32 cellular contexts compared by ENCODE assay signal in the genomic region with DNA sequence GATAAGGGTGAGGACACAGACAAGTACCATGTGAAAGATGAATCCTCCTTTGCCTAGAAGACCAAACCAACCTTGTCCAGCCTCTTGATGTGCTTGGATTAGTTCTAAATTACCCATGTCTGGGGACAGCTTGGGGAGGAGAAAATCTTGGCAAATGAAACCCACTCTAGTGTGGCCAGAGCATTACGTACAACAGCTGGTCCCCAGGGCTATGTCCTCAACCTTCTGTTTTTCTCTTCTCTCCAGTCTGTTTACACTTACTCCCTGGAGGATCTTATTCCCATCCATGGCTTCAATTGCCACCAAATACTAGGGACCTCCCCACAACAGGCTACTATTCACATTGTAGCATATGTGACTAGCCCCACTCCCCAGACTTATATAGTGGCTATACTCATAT.
"Had no signal": no experiment of that assay in that cellular context is flagged by ENCODE, and none has a peak within 500 bp of the region (broad histone marks: within the 10 kb centered on the region; RNA-seq: fewer than 3 reads in every experiment).

No MANE protein-coding gene starts in this region.

- H3K9me3 Mint-ChIP-seq: activated B cell treated with CpG ODN at 0.5 μM for 24 hours; activated CD4-positive, alpha-beta memory T cell treated with anti-CD3 and anti-CD28 coated beads for 36 hours; activated naive CD4-positive, alpha-beta T cell treated with anti-CD3 and anti-CD28 coated beads for 36 hours; activated naive CD4-positive, alpha-beta T cell treated with anti-CD3 and anti-CD28 coated beads, Interleukin-2, amount 50 U/mL, for 72 hours; activated T-cell treated with anti-CD3 and anti-CD28 coated beads, Interleukin-2, amount 50 U/mL, for 4 hours; activated T-helper 1 cell treated with anti-CD3 and anti-CD28 coated beads, Interleukin-12 subunit alpha, Interleukin-12 subunit beta, Interleukin-2, Interleukin-4 antibody, amounts not matched to agents 30 ng/mL and 10 ng/mL and 1 ng/mL, durations not matched to agents 14 hours and 24 hours and 36 hours had no signal

- H3K9me3 ChIP-seq: MG63, Peyer's patch had no signal

- DNase-seq: activated B cell treated with CpG ODN at 0.5 μM for 24 hours; activated CD4-positive, alpha-beta memory T cell treated with anti-CD3 and anti-CD28 coated beads for 36 hours; activated CD4-positive, alpha-beta T cell treated with anti-CD3 and anti-CD28 coated beads for 4 hours; activated CD4-positive, alpha-beta T cell treated with anti-CD3 and anti-CD28 coated beads, Interleukin-2, amount 50 U/mL, for 1 hour; activated CD4-positive, CD25-positive, alpha-beta regulatory T cell treated with anti-CD3 and anti-CD28 coated beads, Interleukin-2, amount 50 U/mL, for 72 hours; activated CD8-positive, alpha-beta memory T cell treated with anti-CD3 and anti-CD28 coated beads, Interleukin-2, amount 50 U/mL, for 4 hours; activated gamma-delta T cell treated with Interleukin-2 at 50 U/mL for 16 hours; activated naive CD4-positive, alpha-beta T cell treated with anti-CD3 and anti-CD28 coated beads for 36 hours; activated T-cell treated with anti-CD3 and anti-CD28 coated beads for 4 hours; activated T-cell treated with anti-CD3 and anti-CD28 coated beads, Interleukin-2, amount 50 U/mL, for 4 hours; anterior cingulate cortex; brain microvascular endothelial cell; central memory CD4-positive, alpha-beta T cell; Kasumi-1; MG63; NCI-H1048; NCI-H146; NCI-H2029 treated with DMSO at 0.1 percent for 48 hours; NCI-H2107; NCI-H226; NCI-H446 treated with DMSO at 0.1 percent for 48 hours; PC-3; Peyer's patch; RPMI8226; SIG-M5; SW 1271; T-helper 1 cell; T-helper 2 cell; T-helper 9 cell had no signal

- H3K4me3 ChIP-seq: MG63, Peyer's patch had no signal

- H3K36me3 Mint-ChIP-seq: activated CD4-positive, alpha-beta memory T cell treated with anti-CD3 and anti-CD28 coated beads for 36 hours; activated naive CD4-positive, alpha-beta T cell treated with anti-CD3 and anti-CD28 coated beads, Interleukin-2, amount 50 U/mL, for 72 hours had no signal

- H3K27me3 ChIP-seq: brain microvascular endothelial cell, MG63, Peyer's patch had no signal

- H3K4me3 Mint-ChIP-seq: activated B cell treated with CpG ODN at 0.5 μM for 24 hours; activated CD4-positive, alpha-beta memory T cell treated with anti-CD3 and anti-CD28 coated beads for 36 hours; activated naive CD4-positive, alpha-beta T cell treated with anti-CD3 and anti-CD28 coated beads for 36 hours; activated T-cell treated with anti-CD3 and anti-CD28 coated beads, Interleukin-2, amount 50 U/mL, for 4 hours; activated T-helper 1 cell treated with anti-CD3 and anti-CD28 coated beads, Interleukin-12 subunit alpha, Interleukin-12 subunit beta, Interleukin-2, Interleukin-4 antibody, amounts not matched to agents 30 ng/mL and 10 ng/mL and 1 ng/mL, durations not matched to agents 14 hours and 24 hours and 36 hours had no signal

- H3K27me3 Mint-ChIP-seq: activated B cell treated with CpG ODN at 0.5 μM for 24 hours; activated CD4-positive, alpha-beta memory T cell treated with anti-CD3 and anti-CD28 coated beads for 36 hours had no signal

- H3K4me1 ChIP-seq: Peyer's patch had no signal

- H3K27ac Mint-ChIP-seq: activated B cell treated with CpG ODN at 0.5 μM for 24 hours; activated CD4-positive, alpha-beta memory T cell treated with anti-CD3 and anti-CD28 coated beads for 36 hours; activated naive CD4-positive, alpha-beta T cell treated with anti-CD3 and anti-CD28 coated beads for 36 hours; activated naive CD4-positive, alpha-beta T cell treated with anti-CD3 and anti-CD28 coated beads, Interleukin-2, amount 50 U/mL, for 72 hours; activated T-helper 1 cell treated with anti-CD3 and anti-CD28 coated beads, Interleukin-12 subunit alpha, Interleukin-12 subunit beta, Interleukin-2, Interleukin-4 antibody, amounts not matched to agents 30 ng/mL and 10 ng/mL and 1 ng/mL, durations not matched to agents 14 hours and 24 hours and 36 hours had no signal

- H3K36me3 ChIP-seq: brain microvascular endothelial cell, MG63, Peyer's patch had no signal

- H3K27ac ChIP-seq: brain microvascular endothelial cell, Peyer's patch, VCaP had no signal

- ATAC-seq: activated naive CD4-positive, alpha-beta T cell treated with anti-CD3 and anti-CD28 coated beads, Interleukin-2, amount 50 U/mL, for 72 hours; activated T-cell treated with anti-CD3 and anti-CD28 coated beads, Interleukin-2, amount 50 U/mL, for 4 hours; PC-3 had no signal

- H3K4me1 Mint-ChIP-seq: activated B cell treated with CpG ODN at 0.5 μM for 24 hours had no signal
